In genomic region chr19:34402074-34402600, GRCh38 we compare ENCODE assay signal across 1 cellular context.
TF ChIP-seq lines count a peak whose summit lies in the region.

No MANE protein-coding gene starts in this region.

TF ChIP-seq in K562, 482 proteins besides CTCF, POLR2A, EP300 and RAD21:
- 0 out of 4 replicates have a peak, but pooled peaks of 1 of the 2 experiments have one; percentile 25 for TF ChIP-seq FOXK2 (conservative IDR thresholded peaks at IDR 0.05 in 1 of 2, IDR thresholded peaks at IDR 0.05 in 1 of 2; ENCODE audit: low read depth in 2 of 2)
- no peak for TF ChIP-seq RNF2 (IDR thresholded peaks at IDR 0.05)
- TF ChIP-seq ZNF592 (IDR thresholded peaks at IDR 0.05): no peak
- TF ChIP-seq PRDM10 (IDR thresholded peaks at IDR 0.05; ENCODE audit: partially characterized antibody): peak; percentile 88
- peak in 1 of 2 experiments; percentile 75; a peak in 1 of 4 replicates for TF ChIP-seq FOXA3 (CRISPR knock-in tag; conservative IDR thresholded peaks at IDR 0.05 in 1 of 2, IDR thresholded peaks at IDR 0.05 in 1 of 2)
